20 cellular contexts compared by ENCODE assay signal in genomic region chrX:124476562-124476961, GRCh38.
DNase-seq lines count a peak whose midpoint lies in the region; ATAC-seq, FAIRE-seq and TF ChIP-seq lines count a peak whose summit lies in the region.
"Had no signal": no experiment of that assay in that cellular context is flagged by ENCODE, and none has a peak within 500 bp of the region (broad histone marks: within the 10 kb centered on the region; RNA-seq: fewer than 3 reads in every experiment).

No MANE protein-coding gene starts in this region.

- POLR2A ChIA-PET in HepG2 (lab: Yijun Ruan, JAX) = no interaction called here

- H2AFZ ChIP-seq in OCI-LY3 (ENCODE audit: low read depth, low read length) (no peak overlapping the region), HepG2 (ENCODE audit: low read length) (no peak overlapping the region)
- H2AFZ ChIP-seq: GM23248 had no signal

- H3K4me3 ChIP-seq in OCI-LY3 (ENCODE audit: low read length) (no peak overlapping the region), HepG2 (replicated peaks in 1 of 3; ENCODE audit: insufficient read depth in 1 of 3, low read depth in 2 of 3, low read length in 3 of 3) (no peak overlapping the region)
- H3K4me3 ChIP-seq: GM23248 had no signal

- no peak for FAIRE-seq in HepG2 (lab: Jason Lieb, UNC)
- FAIRE-seq: A204.1 had no signal

- H3K27ac ChIP-seq in OCI-LY3 (ENCODE audit: low read length) (no peak overlapping the region), HepG2 (ENCODE audit: extremely low read length, insufficient read depth, low read length) (no peak overlapping the region)
- H3K27ac ChIP-seq: GM23248 had no signal

- H4K20me1 ChIP-seq in OCI-LY3 (ENCODE audit: insufficient read depth, low read length) (no peaks in the 10 kb centered on the region), HepG2 (ENCODE audit: insufficient read depth, low read length) (no peaks in the 10 kb centered on the region)

- no peaks in the 10 kb centered on the region for H3K9me3 Mint-ChIP-seq in T-helper 2 cell treated with Interferon-gamma antibody and Interleukin-4, amounts not matched to agents 5 μg/mL and 100 μg/mL, for 36 hours
- H3K9me3 Mint-ChIP-seq: HFFc6 had no signal

- H3K27ac Mint-ChIP-seq in T-helper 2 cell treated with Interferon-gamma antibody and Interleukin-4, amounts not matched to agents 5 μg/mL and 100 μg/mL, for 36 hours = no peak overlapping the region
- H3K27ac Mint-ChIP-seq: HFFc6 had no signal

- H3K4me2 ChIP-seq in OCI-LY3 (ENCODE audit: low read length) (peak overlapping the region; percentile 53), HepG2 (ENCODE audit: low read depth, low read length) (no peak overlapping the region)

- H3K9me3 ChIP-seq in OCI-LY3 (ENCODE audit: insufficient read depth, low read length) (no peaks in the 10 kb centered on the region), HepG2 (ENCODE audit: low read length) (no peaks in the 10 kb centered on the region)

- BruUV-seq in HepG2 (replicated peaks; lab: Mats Ljungman, UMichigan) = no TSS peak

- CTCF ChIA-PET in HepG2 (lab: Yijun Ruan, JAX; ENCODE audit: low intra/inter-chr PET ratio, low total read pairs) = no interaction called here

- intact Hi-C loops in HepG2 (cut with micrococcal nuclease; ENCODE audit: unreplicated experiment) = no loop called here

- H3K79me2 ChIP-seq in OCI-LY3 (ENCODE audit: low read length) (no peaks in the 10 kb centered on the region), HepG2 (ENCODE audit: insufficient read depth, low read length) (no peaks in the 10 kb centered on the region)

- no peak for TF ChIP-seq RAD21 in HepG2 (CRISPR knock-in tag; IDR thresholded peaks at IDR 0.05)

- WGBS in HepG2 (ENCODE audit: low lambda C conversion rate) = 2% methylated on average over 2 of the region's 2 CpGs

- TF ChIP-seq CTCF in OCI-LY3 (IDR thresholded peaks at IDR 0.05; ENCODE audit: low read depth, low read length) (no peak), HepG2 (CRISPR knock-in tag; IDR thresholded peaks at IDR 0.05) (no peak)

- ATAC-seq in GM18508 (IDR thresholded peaks at IDR 0.05; ENCODE audit: insufficient read depth, unreplicated experiment) (peak; percentile 52), GM19324 (IDR thresholded peaks at IDR 0.05; ENCODE audit: low FRiP score, unreplicated experiment) (peak; percentile 46), HG03159 (IDR thresholded peaks at IDR 0.05; ENCODE audit: unreplicated experiment) (peak; percentile 48), HepG2 (no peak), GM18502 (IDR thresholded peaks at IDR 0.05; ENCODE audit: poor library complexity, unreplicated experiment) (no peak)

- DNase-seq in HepG2 (ENCODE audit: low spot score) (no peak), cerebellar cortex (ENCODE audit: low spot score) (no peak)
- DNase-seq in T-helper 2 cell treated with Interferon-gamma antibody and Interleukin-4, amounts not matched to agents 5 μg/mL and 100 μg/mL, for 36 hours (ENCODE audit: low spot score) = no peak
- DNase-seq: C1 segment of cervical spinal cord, GM23248, HFFc6, MM.1S, NCI-H1105, NCI-H187 treated with DMSO at 0.1 percent for 48 hours, NCI-H446 treated with DMSO at 0.1 percent for 48 hours, NCI-H748 treated with DMSO at 0.1 percent for 48 hours, SIG-M5, SW 1271, T1000 had no signal

- H3K27me3 ChIP-seq in OCI-LY3 (ENCODE audit: low read depth, low read length) = no peaks in the 10 kb centered on the region
- no peaks in the 10 kb centered on the region for H3K27me3 ChIP-seq in HepG2 (ENCODE audit: control insufficient read depth in 1 of 2, insufficient read depth in 2 of 2, low read length in 2 of 2)

- no peaks in the 10 kb centered on the region for H3K27me3 Mint-ChIP-seq in T-helper 2 cell treated with Interferon-gamma antibody and Interleukin-4, amounts not matched to agents 5 μg/mL and 100 μg/mL, for 36 hours (ENCODE audit: low read depth)

- H3K36me3 ChIP-seq in OCI-LY3 (replicated peaks; ENCODE audit: low read depth, low read length) (no peaks in the 10 kb centered on the region), HepG2 (replicated peaks in 1 of 2; ENCODE audit: control insufficient read depth in 1 of 2, insufficient read depth in 2 of 2, low read length in 2 of 2) (no peaks in the 10 kb centered on the region)

- no peak for TF ChIP-seq POLR2A in HepG2 (IDR thresholded peaks at IDR 0.05; ENCODE audit: insufficient read depth in 1 of 2, low read depth in 2 of 2, low read length in 2 of 2)

- peaks cover 13% of the 10 kb centered on the region for H3K4me1 ChIP-seq in OCI-LY3 (ENCODE audit: low read length)
- no peaks in the 10 kb centered on the region for H3K4me1 ChIP-seq in HepG2 (ENCODE audit: insufficient read depth, low read length)

- H3K4me1 Mint-ChIP-seq in T-helper 2 cell treated with Interferon-gamma antibody and Interleukin-4, amounts not matched to agents 5 μg/mL and 100 μg/mL, for 36 hours (ENCODE audit: low read depth) = peaks cover 14% of the 10 kb centered on the region

- no peak overlapping the region for H3K9ac ChIP-seq in OCI-LY3 (ENCODE audit: low read length)
- no peak overlapping the region for H3K9ac ChIP-seq in HepG2 (ENCODE audit: insufficient read depth, low read depth, low read length)
- H3K9ac ChIP-seq: GM23248 had no signal

- no peaks in the 10 kb centered on the region for H3K36me3 Mint-ChIP-seq in T-helper 2 cell treated with Interferon-gamma antibody and Interleukin-4, amounts not matched to agents 5 μg/mL and 100 μg/mL, for 36 hours (ENCODE audit: low read depth)

- TF ChIP-seq EP300 in HepG2 (IDR thresholded peaks at IDR 0.05; ENCODE audit: low read depth in 2 of 2, low read length in 2 of 2) (no peak), HepG2 (CRISPR knock-in tag; IDR thresholded peaks at IDR 0.05; ENCODE audit: borderline replicate concordance) (no peak)

- no peak overlapping the region for H3K4me3 Mint-ChIP-seq in T-helper 2 cell treated with Interferon-gamma antibody and Interleukin-4, amounts not matched to agents 5 μg/mL and 100 μg/mL, for 36 hours
- H3K4me3 Mint-ChIP-seq: HFFc6 had no signal

- in situ Hi-C loops in HepG2 (cut with HindIII; ENCODE audit: extremely low pct_ligation_motif_present, low pct_unique_long_range_greater_than_20kb) = no loop called here

TF ChIP-seq in HepG2, 621 proteins besides CTCF, POLR2A, EP300 and RAD21:
- TF ChIP-seq AGO2 (optimal IDR thresholded peaks at IDR 0.05; ENCODE audit: low read depth, low read length) (no peak), ZSCAN30 (CRISPR knock-in tag; IDR thresholded peaks at IDR 0.05) (no peak), ZNF768 (CRISPR knock-in tag; IDR thresholded peaks at IDR 0.05) (no peak), ELF3 (CRISPR knock-in tag; IDR thresholded peaks at IDR 0.05) (no peak), STAT5B (CRISPR knock-in tag; IDR thresholded peaks at IDR 0.05) (no peak), SRY (CRISPR knock-in tag; IDR thresholded peaks at IDR 0.05) (no peak), NONO (IDR thresholded peaks at IDR 0.05) (no peak), NONO (CRISPR knock-in tag; conservative IDR thresholded peaks at IDR 0.05) (no peak), ZFP62 (CRISPR knock-in tag; IDR thresholded peaks at IDR 0.05) (no peak), ZNF713 (CRISPR knock-in tag; IDR thresholded peaks at IDR 0.05) (no peak), XRCC5 (optimal IDR thresholded peaks at IDR 0.05; ENCODE audit: low read length) (no peak), CHD4 (IDR thresholded peaks at IDR 0.05; ENCODE audit: borderline replicate concordance, low read length) (no peak), NBN (conservative IDR thresholded peaks at IDR 0.05) (no peak)
- TF ChIP-seq, protein P1, sequence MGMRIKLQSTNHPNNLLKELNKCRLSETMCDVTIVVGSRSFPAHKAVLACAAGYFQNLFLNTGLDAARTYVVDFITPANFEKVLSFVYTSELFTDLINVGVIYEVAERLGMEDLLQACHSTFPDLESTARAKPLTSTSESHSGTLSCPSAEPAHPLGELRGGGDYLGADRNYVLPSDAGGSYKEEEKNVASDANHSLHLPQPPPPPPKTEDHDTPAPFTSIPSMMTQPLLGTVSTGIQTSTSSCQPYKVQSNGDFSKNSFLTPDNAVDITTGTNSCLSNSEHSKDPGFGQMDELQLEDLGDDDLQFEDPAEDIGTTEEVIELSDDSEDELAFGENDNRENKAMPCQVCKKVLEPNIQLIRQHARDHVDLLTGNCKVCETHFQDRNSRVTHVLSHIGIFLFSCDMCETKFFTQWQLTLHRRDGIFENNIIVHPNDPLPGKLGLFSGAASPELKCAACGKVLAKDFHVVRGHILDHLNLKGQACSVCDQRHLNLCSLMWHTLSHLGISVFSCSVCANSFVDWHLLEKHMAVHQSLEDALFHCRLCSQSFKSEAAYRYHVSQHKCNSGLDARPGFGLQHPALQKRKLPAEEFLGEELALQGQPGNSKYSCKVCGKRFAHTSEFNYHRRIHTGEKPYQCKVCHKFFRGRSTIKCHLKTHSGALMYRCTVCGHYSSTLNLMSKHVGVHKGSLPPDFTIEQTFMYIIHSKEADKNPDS (CRISPR knock-in tag; IDR thresholded peaks at IDR 0.05) = no peak

Comparison
In these comparisons a context has a peak if more than half of its experiments do, and no peak if none do; other contexts are left out.
1. ATAC-seq: peak in GM18508 (single experiment), GM19324 (single experiment) and HG03159 (single experiment); none in HepG2 (single experiment) and GM18502 (single experiment).